8 cellular contexts compared by ENCODE assay signal in the genomic region with DNA sequence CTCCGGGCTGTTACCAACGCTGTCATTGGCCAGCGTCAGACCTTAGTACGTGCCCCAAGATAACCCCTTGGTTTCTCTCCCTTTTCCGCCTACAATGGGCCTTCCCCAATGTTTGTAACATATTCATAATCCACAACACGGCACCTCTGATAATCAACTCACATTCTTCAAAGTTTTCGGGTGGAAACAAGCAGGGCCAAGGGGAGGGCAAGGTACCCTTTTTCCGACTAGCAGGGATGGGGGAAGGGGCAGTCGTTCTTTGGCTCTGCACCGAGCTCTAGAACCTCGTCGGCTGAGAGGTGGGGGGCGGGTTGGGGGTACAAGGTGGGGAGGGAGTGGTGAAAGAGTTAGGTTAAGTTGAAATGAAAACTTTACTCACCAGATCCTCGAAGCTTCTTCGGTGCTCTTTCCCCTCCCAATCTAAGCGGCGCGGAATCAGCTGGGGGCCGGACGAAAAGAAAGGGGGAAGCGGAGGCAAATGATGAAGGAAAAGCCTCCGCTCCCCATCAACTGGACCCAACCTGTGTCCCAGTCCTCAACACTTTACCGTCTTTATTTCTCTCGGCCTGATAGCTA. TPM values are rescaled to one million over a fixed set of nuclear protein-coding genes. Genes with fewer than 3 reads are reported as not detected.
DNase-seq lines count a peak whose midpoint lies in the region; ATAC-seq, FAIRE-seq and TF ChIP-seq lines count a peak whose summit lies in the region.

No MANE protein-coding gene starts in this region.

- H3K4me3 ChIP-seq in AG10803 (ENCODE audit: low read length) (peak overlapping the region; percentile 81), HepG2 (replicated peaks in 1 of 3; ENCODE audit: insufficient read depth in 1 of 3, low read depth in 2 of 3, low read length in 3 of 3) (peak overlapping the region; percentile 67 to 78 (median 73))

- H3K4me3 Mint-ChIP-seq in dendritic cell treated with granulocyte-macrophage colony-stimulating factor and Interleukin-4, amounts not matched to agents 40 ng/mL and 50 ng/mL, for 4 days: peak overlapping the region; percentile 95

- in situ Hi-C loops in HepG2 (cut with HindIII; ENCODE audit: extremely low pct_ligation_motif_present, low pct_unique_long_range_greater_than_20kb): no loop called here

- no peaks in the 10 kb centered on the region for H3K9me3 Mint-ChIP-seq in dendritic cell treated with granulocyte-macrophage colony-stimulating factor and Interleukin-4, amounts not matched to agents 40 ng/mL and 50 ng/mL, for 4 days

- no peaks in the 10 kb centered on the region for H3K27me3 Mint-ChIP-seq in dendritic cell treated with granulocyte-macrophage colony-stimulating factor and Interleukin-4, amounts not matched to agents 40 ng/mL and 50 ng/mL, for 4 days

- H3K9ac ChIP-seq in HepG2 (ENCODE audit: insufficient read depth, low read depth, low read length): peak overlapping the region; percentile 34; the same call in 1 of the 2 replicates

- H3K27me3 ChIP-seq in HepG2 (ENCODE audit: control insufficient read depth in 1 of 2, insufficient read depth in 2 of 2, low read length in 2 of 2): no peaks in the 10 kb centered on the region

- DNase-seq in AG10803 (ENCODE audit: low read depth) (peak; percentile 65), NCI-H524 (lab: John Stamatoyannopoulos, UW) (peak; percentile 56 to 84), HepG2 (ENCODE audit: low spot score) (peak; percentile 61)
- DNase-seq in activated CD4-positive, alpha-beta T cell treated with anti-CD3 and anti-CD28 coated beads, Interleukin-2, amount 50 U/mL, for 1 hour: peak; percentile 68
- peak; percentile 54 to 76 for DNase-seq in stimulated activated CD4-positive, alpha-beta T cell treated with anti-CD3 and anti-CD28 coated beads, Interleukin-4, amount 100 ng/mL, for 4 hours

- BruUV-seq in HepG2 (replicated peaks; lab: Mats Ljungman, UMichigan): no TSS peak

- H2AFZ ChIP-seq in HepG2 (ENCODE audit: low read length): no peak overlapping the region

- intact Hi-C loops in dendritic cell treated with granulocyte-macrophage colony-stimulating factor and Interleukin-4, amounts not matched to agents 40 ng/mL and 50 ng/mL, for 4 days (cut with micrococcal nuclease): loop anchor here (2.0 to 10.0 kb wide), 3 partner anchors 313 to 557 kb away; partner anchors contain the start of genes HMGN5 and SH3BGRL
- intact Hi-C loops in HepG2 (cut with micrococcal nuclease; ENCODE audit: unreplicated experiment): loop anchor here (5.0 kb wide), 1 partner anchor 314 kb away; no protein-coding TSS in a partner anchor

- ATAC-seq in GM19023 (IDR thresholded peaks at IDR 0.05; ENCODE audit: unreplicated experiment) (peak; percentile 56), HG03196 (IDR thresholded peaks at IDR 0.05; ENCODE audit: unreplicated experiment) (peak; percentile 51), HepG2 (peak; percentile 73)

- H3K36me3 ChIP-seq in HepG2 (replicated peaks in 1 of 2; ENCODE audit: control insufficient read depth in 1 of 2, insufficient read depth in 2 of 2, low read length in 2 of 2): no peaks in the 10 kb centered on the region

- no peak for TF ChIP-seq CTCF in AG10803 (conservative IDR thresholded peaks at IDR 0.05; ENCODE audit: low read length)
- no peak for TF ChIP-seq CTCF in HepG2 (CRISPR knock-in tag; IDR thresholded peaks at IDR 0.05)

- H3K36me3 Mint-ChIP-seq in dendritic cell treated with granulocyte-macrophage colony-stimulating factor and Interleukin-4, amounts not matched to agents 40 ng/mL and 50 ng/mL, for 4 days (ENCODE audit: low read depth): peaks cover 17% of the 10 kb centered on the region

- H3K79me2 ChIP-seq in HepG2 (ENCODE audit: insufficient read depth, low read length): peaks cover 4% of the 10 kb centered on the region

- H3K4me2 ChIP-seq in HepG2 (ENCODE audit: low read depth, low read length): peak overlapping the region; percentile 68

- no peaks in the 10 kb centered on the region for H3K9me3 ChIP-seq in HepG2 (ENCODE audit: low read length)

- CTCF ChIA-PET in HepG2 (lab: Yijun Ruan, JAX; ENCODE audit: low intra/inter-chr PET ratio, low total read pairs): no interaction called here

- peak overlapping the region; percentile 71 for H3K27ac ChIP-seq in HepG2 (ENCODE audit: extremely low read length, insufficient read depth, low read length)

- peaks cover 13% of the 10 kb centered on the region; the same call in 1 of the 2 replicates for H3K4me1 ChIP-seq in HepG2 (ENCODE audit: insufficient read depth, low read length)

- POLR2A ChIA-PET in HepG2 (lab: Yijun Ruan, JAX): no interaction called here

- peak overlapping the region; percentile 92 for H3K27ac Mint-ChIP-seq in dendritic cell treated with granulocyte-macrophage colony-stimulating factor and Interleukin-4, amounts not matched to agents 40 ng/mL and 50 ng/mL, for 4 days

- no peak for TF ChIP-seq RAD21 in HepG2 (CRISPR knock-in tag; IDR thresholded peaks at IDR 0.05)

- H4K20me1 ChIP-seq in HepG2 (ENCODE audit: insufficient read depth, low read length): no peaks in the 10 kb centered on the region

- 1% methylated on average over 19 of the region's 24 CpGs for WGBS in HepG2 (ENCODE audit: low lambda C conversion rate)

- no peak for FAIRE-seq in HepG2 (lab: Jason Lieb, UNC)

- H3K4me1 Mint-ChIP-seq in dendritic cell treated with granulocyte-macrophage colony-stimulating factor and Interleukin-4, amounts not matched to agents 40 ng/mL and 50 ng/mL, for 4 days (ENCODE audit: low read depth): no peaks in the 10 kb centered on the region

- TF ChIP-seq EP300 in HepG2 (IDR thresholded peaks at IDR 0.05; ENCODE audit: low read depth in 2 of 2, low read length in 2 of 2) (no peak), HepG2 (CRISPR knock-in tag; IDR thresholded peaks at IDR 0.05; ENCODE audit: borderline replicate concordance) (no peak)

- TF ChIP-seq POLR2A in HepG2 (IDR thresholded peaks at IDR 0.05; ENCODE audit: insufficient read depth in 1 of 2, low read depth in 2 of 2, low read length in 2 of 2): no peak

TF ChIP-seq in HepG2, 621 proteins besides CTCF, POLR2A, EP300 and RAD21 (continues in another document):
- TF ChIP-seq ELF1 (CRISPR knock-in tag; IDR thresholded peaks at IDR 0.05) (0 out of 2 replicates have a peak, but pooled peaks have one; percentile 44), TBP (CRISPR knock-in tag; IDR thresholded peaks at IDR 0.05) (no peak), ZNF205 (CRISPR knock-in tag; IDR thresholded peaks at IDR 0.05) (no peak), NR2F2 (IDR thresholded peaks at IDR 0.05; ENCODE audit: borderline replicate concordance, low read depth) (no peak), FOXK2 (IDR thresholded peaks at IDR 0.05) (no peak), ELF3 (CRISPR knock-in tag; IDR thresholded peaks at IDR 0.05) (0 out of 2 replicates have a peak, but pooled peaks have one; percentile 30), NFYB (CRISPR knock-in tag; IDR thresholded peaks at IDR 0.05) (peak; percentile 78), GABPA (IDR thresholded peaks at IDR 0.05; ENCODE audit: low read depth, low read length) (no peak), GABPA (CRISPR knock-in tag; IDR thresholded peaks at IDR 0.05; ENCODE audit: low read depth) (peak; percentile 12; the same call in 1 of the 2 replicates), IRF1 (CRISPR knock-in tag; IDR thresholded peaks at IDR 0.05; ENCODE audit: low read depth) (no peak), ZNF44 (CRISPR knock-in tag; IDR thresholded peaks at IDR 0.05) (no peak), RELA (CRISPR knock-in tag; IDR thresholded peaks at IDR 0.05) (no peak), ZNF337 (CRISPR knock-in tag; IDR thresholded peaks at IDR 0.05; ENCODE audit: borderline replicate concordance, low read depth) (no peak), TEAD3 (CRISPR knock-in tag; optimal IDR thresholded peaks at IDR 0.05; ENCODE audit: borderline replicate concordance) (no peak)
- TF ChIP-seq, protein P1, sequence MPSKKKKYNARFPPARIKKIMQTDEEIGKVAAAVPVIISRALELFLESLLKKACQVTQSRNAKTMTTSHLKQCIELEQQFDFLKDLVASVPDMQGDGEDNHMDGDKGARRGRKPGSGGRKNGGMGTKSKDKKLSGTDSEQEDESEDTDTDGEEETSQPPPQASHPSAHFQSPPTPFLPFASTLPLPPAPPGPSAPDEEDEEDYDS (CRISPR knock-in tag; IDR thresholded peaks at IDR 0.05): 0 out of 2 replicates have a peak, but pooled peaks have one; percentile 21

RNA-seq across cellular contexts. Expression of gene BRWD3, which starts 1.4 kb away (rescaled TPM):
- total RNA-seq in HepG2 (2016; rRNA removed; fragmentation: Illumina TruSeq; extraction: Trizol): 8.3 and 12.4 TPM in 2 replicates
- 2.1 and 3.2 TPM in 2 replicates for total RNA-seq in HepG2 (2016; cell fraction: cytosol; rRNA removed; fragmentation: Illumina TruSeq; extraction: Trizol; ENCODE audit: low read depth)
- total RNA-seq in HepG2 (2016; cell fraction: insoluble cytoplasmic fraction; rRNA removed; fragmentation: Illumina TruSeq; extraction: Trizol): 7.8 and 11.1 TPM in 2 replicates
- 3.2 and 3.7 TPM in 2 replicates for total RNA-seq in HepG2 (2016; cell fraction: membrane; rRNA removed; fragmentation: Illumina TruSeq; extraction: Trizol)
- total RNA-seq in HepG2 (2016; cell fraction: nucleus; rRNA removed; fragmentation: Illumina TruSeq; extraction: Trizol): 12.6 and 12.7 TPM in 2 replicates
- 9.9 and 11.7 TPM in 2 replicates for polyA plus RNA-seq in HepG2 (2011; rRNA removed)
- 3.5 and 6.1 TPM in 2 replicates for polyA plus RNA-seq in HepG2 (2011; cell fraction: cytosol; rRNA removed)
- 13.4 and 16.3 TPM in 2 replicates for polyA plus RNA-seq in HepG2 (2011; cell fraction: nucleus; rRNA removed)
- 12.4 and 13.8 TPM in 2 replicates for polyA plus RNA-seq in HepG2 (2012)
- polyA plus RNA-seq in HepG2 (2016; cell fraction: cytosol; fragmentation: Illumina TruSeq; extraction: Trizol; ENCODE audit: low read depth): 0.11 TPM in 2 replicates
- 4.4 and 4.5 TPM in 2 replicates for polyA plus RNA-seq in HepG2 (2016; cell fraction: insoluble cytoplasmic fraction; fragmentation: Illumina TruSeq; extraction: Trizol; ENCODE audit: low read depth)
- 0.45 and 0.64 TPM in 2 replicates for polyA plus RNA-seq in HepG2 (2016; cell fraction: membrane; fragmentation: Illumina TruSeq; extraction: Trizol; ENCODE audit: low read depth)
- polyA plus RNA-seq in HepG2 (2016; cell fraction: nucleus; fragmentation: Illumina TruSeq; extraction: Trizol; ENCODE audit: insufficient read depth, low read depth): 5.6 and 7.1 TPM in 2 replicates
- 31.0 and 42.4 TPM in 2 replicates for polyA minus RNA-seq in HepG2 (2011; rRNA and poly(A)+ RNA removed; ENCODE audit: low replicate concordance)
- polyA minus RNA-seq in HepG2 (2011; cell fraction: cytosol; rRNA and poly(A)+ RNA removed): 15.0 and 19.4 TPM in 2 replicates
- 68.6 and 71.8 TPM in 2 replicates for polyA minus RNA-seq in HepG2 (2011; cell fraction: nucleus; rRNA and poly(A)+ RNA removed)

Comparison
In these comparisons a context has a peak if more than half of its experiments do, and no peak if none do; other contexts are left out.
1. Peak in every context shown above with its lines: DNase-seq, ATAC-seq, H3K4me3 ChIP-seq and H3K27ac ChIP-seq.